ENCODE assay signal across 1 cellular context in the genomic region with DNA sequence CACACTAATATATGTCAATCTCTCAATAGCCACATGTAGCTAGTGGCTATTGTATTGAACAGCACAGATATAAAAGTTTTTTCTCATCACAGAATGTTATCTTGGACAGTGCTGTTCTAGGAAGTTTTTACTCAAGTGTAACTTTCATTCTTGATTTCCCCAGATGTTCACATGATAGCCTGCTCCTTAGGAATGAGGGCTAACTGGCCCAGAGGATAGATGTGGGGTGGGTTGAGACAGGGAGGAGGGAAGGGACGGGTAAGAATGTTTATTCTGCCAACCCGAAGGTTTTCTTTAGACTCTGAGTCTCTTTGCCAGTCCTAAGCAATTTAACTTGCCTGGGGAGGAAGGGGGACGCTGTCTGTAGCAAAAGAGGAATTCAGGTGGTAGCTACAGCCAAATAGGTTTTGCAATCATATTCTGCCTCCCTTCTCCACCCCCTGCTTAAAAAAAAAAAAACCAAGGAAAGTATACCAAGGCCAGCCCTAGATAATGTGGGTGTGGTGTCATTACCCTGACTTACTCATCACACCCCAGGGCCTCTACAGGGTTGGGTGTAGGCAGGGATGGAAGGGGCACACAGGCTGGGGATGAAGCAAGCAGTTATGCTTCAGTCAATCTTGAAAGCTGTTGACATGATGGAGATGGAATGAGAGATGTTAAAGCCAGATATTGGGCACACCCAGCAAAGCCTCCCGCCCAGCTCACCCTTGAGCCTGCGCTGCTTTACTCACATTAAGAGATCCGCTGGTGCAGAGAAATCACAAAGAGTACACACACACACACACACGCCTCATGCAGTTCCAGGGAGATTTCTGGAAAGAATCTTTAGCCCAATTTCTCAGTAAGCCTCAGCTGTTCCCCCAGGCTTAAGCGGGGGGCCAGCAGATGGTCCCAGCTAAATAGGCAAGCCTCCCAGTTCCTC.
A peak's percentile ranks its signal among the peaks of the same experiment; 100 is the strongest.
TF ChIP-seq lines count a peak whose summit lies in the region.

No MANE protein-coding gene starts in this region.

TF ChIP-seq in IMR-90, 13 proteins besides CTCF, POLR2A, EP300 and RAD21 (continued from another document):
- peak; percentile 59; the same call in 1 of the 2 replicates for TF ChIP-seq CEBPB (IDR thresholded peaks at IDR 0.05; ENCODE audit: low read depth, low read length)
